Comparison of ENCODE assay signal across 15 cellular contexts in the genomic region with DNA sequence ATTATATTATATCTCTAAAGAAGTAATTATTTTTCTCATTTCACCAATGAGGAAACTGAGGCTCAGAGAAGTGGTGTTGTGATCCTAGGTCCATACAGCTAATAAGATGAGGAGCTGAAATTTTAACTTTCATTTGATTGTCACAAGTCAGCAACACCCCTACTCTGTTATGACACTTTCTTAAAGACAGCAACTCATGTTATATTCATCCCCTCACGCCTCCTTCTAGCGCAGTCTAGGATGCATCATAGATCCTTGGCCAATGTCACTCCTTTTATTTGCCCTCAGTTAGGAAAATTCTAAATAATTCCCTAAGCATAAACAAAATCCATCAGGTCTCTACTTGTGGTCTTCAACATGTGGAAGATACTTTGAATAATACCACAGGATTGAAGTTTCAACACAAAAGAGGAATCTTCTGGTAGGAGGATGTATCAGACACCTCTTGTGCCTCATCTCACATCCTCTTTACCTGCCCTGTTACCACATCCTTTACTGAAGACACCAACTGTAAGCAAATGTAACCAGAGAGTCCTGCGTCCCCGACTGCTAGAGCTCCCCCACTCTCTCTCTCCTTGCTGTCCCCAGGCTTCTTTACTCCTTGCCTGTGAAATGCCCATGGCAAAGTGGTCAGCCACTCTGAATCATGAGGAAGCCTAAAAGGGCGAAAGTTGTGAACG. TPM values are rescaled to one million over a fixed set of nuclear protein-coding genes. Genes with fewer than 3 reads are reported as not detected.
DNase-seq lines count a peak whose midpoint lies in the region; ATAC-seq, FAIRE-seq and TF ChIP-seq lines count a peak whose summit lies in the region.
"Had no signal": no experiment of that assay in that cellular context is flagged by ENCODE, and none has a peak within 500 bp of the region (broad histone marks: within the 10 kb centered on the region; RNA-seq: fewer than 3 reads in every experiment).

No MANE protein-coding gene starts in this region.

- no peaks in the 10 kb centered on the region for H3K36me3 Mint-ChIP-seq in activated T-helper 2 cell treated with anti-CD3 and anti-CD28 coated beads, Interferon-gamma antibody, Interleukin-2, Interleukin-4, amounts not matched to agents 10 μg/mL and 5 μg/mL and 100 μg/mL, durations not matched to agents 14 hours and 24 hours and 36 hours (ENCODE audit: low read depth)

- no peak for TF ChIP-seq POLR2A in GM12892 (IDR thresholded peaks at IDR 0.05; ENCODE audit: low read depth, low read length)

- no peak overlapping the region for H3K4me3 Mint-ChIP-seq in activated T-helper 2 cell treated with anti-CD3 and anti-CD28 coated beads, Interferon-gamma antibody, Interleukin-2, Interleukin-4, amounts not matched to agents 10 μg/mL and 5 μg/mL and 100 μg/mL, durations not matched to agents 14 hours and 24 hours and 36 hours (ENCODE audit: low read depth)

- no peak for DNase-seq in activated effector memory CD4-positive, alpha-beta T cell treated with anti-CD3 and anti-CD28 coated beads, Interleukin-2, amount 50 U/mL, for 16 hours
- no peak for DNase-seq in GM12892 (ENCODE audit: insufficient read length)
- DNase-seq in C1 segment of cervical spinal cord (lab: John Stamatoyannopoulos, UW): no peak
- no peak for DNase-seq in activated T-helper 2 cell treated with anti-CD3 and anti-CD28 coated beads, Interferon-gamma antibody, Interleukin-2, Interleukin-4, amounts not matched to agents 10 μg/mL and 5 μg/mL and 100 μg/mL, durations not matched to agents 14 hours and 24 hours and 36 hours (ENCODE audit: low spot score)
- DNase-seq: dermis blood vessel endothelial cell, GOT3, NCI-H1417 treated with DMSO at 0.1 percent for 48 hours, NCI-H69 had no signal

- no peak overlapping the region for H3K27ac Mint-ChIP-seq in activated T-helper 2 cell treated with anti-CD3 and anti-CD28 coated beads, Interferon-gamma antibody, Interleukin-2, Interleukin-4, amounts not matched to agents 10 μg/mL and 5 μg/mL and 100 μg/mL, durations not matched to agents 14 hours and 24 hours and 36 hours

- no peak for FAIRE-seq in GM12892 (lab: Jason Lieb, UNC)

- H3K4me1 Mint-ChIP-seq in activated T-helper 2 cell treated with anti-CD3 and anti-CD28 coated beads, Interferon-gamma antibody, Interleukin-2, Interleukin-4, amounts not matched to agents 10 μg/mL and 5 μg/mL and 100 μg/mL, durations not matched to agents 14 hours and 24 hours and 36 hours (ENCODE audit: low read depth): peaks cover 9% of the 10 kb centered on the region

- H3K27me3 Mint-ChIP-seq in activated T-helper 2 cell treated with anti-CD3 and anti-CD28 coated beads, Interferon-gamma antibody, Interleukin-2, Interleukin-4, amounts not matched to agents 10 μg/mL and 5 μg/mL and 100 μg/mL, durations not matched to agents 14 hours and 24 hours and 36 hours (ENCODE audit: low read depth): peaks cover 18% of the 10 kb centered on the region

- intact Hi-C loops in activated T-helper 2 cell treated with anti-CD3 and anti-CD28 coated beads, Interferon-gamma antibody, Interleukin-2, Interleukin-4, amounts not matched to agents 10 μg/mL and 5 μg/mL and 100 μg/mL, durations not matched to agents 14 hours and 24 hours and 36 hours (cut with micrococcal nuclease): no loop called here

- ATAC-seq in GM18873 (IDR thresholded peaks at IDR 0.05; ENCODE audit: low FRiP score, unreplicated experiment): peak; percentile 69
- ATAC-seq in GM21423 (IDR thresholded peaks at IDR 0.05; ENCODE audit: unreplicated experiment): peak; percentile 94
- ATAC-seq in HG02885 (IDR thresholded peaks at IDR 0.05; ENCODE audit: poor library complexity, unreplicated experiment): peak; percentile 81
- peak; percentile 88 for ATAC-seq in HG03520 (IDR thresholded peaks at IDR 0.05; ENCODE audit: unreplicated experiment)

- H3K9me3 Mint-ChIP-seq in activated T-helper 2 cell treated with anti-CD3 and anti-CD28 coated beads, Interferon-gamma antibody, Interleukin-2, Interleukin-4, amounts not matched to agents 10 μg/mL and 5 μg/mL and 100 μg/mL, durations not matched to agents 14 hours and 24 hours and 36 hours: no peaks in the 10 kb centered on the region

RNA-seq across cellular contexts. Expression of a gene that starts 53.7 kb away (rescaled TPM):
- not detected for polyA plus RNA-seq in GM12892 (2012; ENCODE audit: missing spikeins)
- total RNA-seq in activated T-helper 2 cell treated with anti-CD3 and anti-CD28 coated beads, Interferon-gamma antibody, Interleukin-2, Interleukin-4, amounts not matched to agents 10 μg/mL and 5 μg/mL and 100 μg/mL, durations not matched to agents 14 hours and 24 hours and 36 hours: not detected in 2 replicates
- total RNA-seq: dermis blood vessel endothelial cell, G401, osteocyte, thoracic aorta had no signal
